8 cellular contexts compared by ENCODE assay signal in genomic region chr7:149239345-149240143, GRCh38. TPM values are rescaled to one million over a fixed set of nuclear protein-coding genes. Genes with fewer than 3 reads are reported as not detected.
A peak's percentile ranks its signal among the peaks of the same experiment; 100 is the strongest.
DNase-seq lines count a peak whose midpoint lies in the region; ATAC-seq and TF ChIP-seq lines count a peak whose summit lies in the region.

Gene ZNF212, plus strand, starts transcription at chr7:149239651. Its CDS starts 128 bp downstream, at chr7:149239779.

- intact Hi-C loops in stomach (cut with DNase I; ENCODE audit: low total_unique reads), result no loop called here

- TF ChIP-seq CTCF in RWPE1 (conservative IDR thresholded peaks at IDR 0.05; ENCODE audit: low read depth), result peak; percentile 99
- TF ChIP-seq CTCF in fibroblast of the aortic adventitia (IDR thresholded peaks at IDR 0.05; ENCODE audit: insufficient read depth, low read length), result peak; percentile 92
- peak; percentile 96 for TF ChIP-seq CTCF in neural cell (IDR thresholded peaks at IDR 0.05; ENCODE audit: poor library complexity, severe bottlenecking)
- TF ChIP-seq CTCF in stomach (IDR thresholded peaks at IDR 0.05), result peak in 5 of 7 experiments; percentile 69 to 94 (median 80)

- peaks cover 19% of the 10 kb centered on the region for H3K4me1 Mint-ChIP-seq in activated T-helper 17 cell treated with anti-CD3 and anti-CD28 coated beads, Interleukin-2, amount 50 U/mL, for 72 hours

- H3K36me3 ChIP-seq in neural cell (ENCODE audit: insufficient read depth, low read length) (no peaks in the 10 kb centered on the region), stomach (no peaks in the 10 kb centered on the region)

- TF ChIP-seq EP300 in neural cell (conservative IDR thresholded peaks at IDR 0.05; ENCODE audit: poor library complexity, severe bottlenecking) (peak; percentile 51), stomach (IDR thresholded peaks at IDR 0.05) (no peak)

- no peaks in the 10 kb centered on the region for H3F3A ChIP-seq in neural cell (ENCODE audit: insufficient read depth, low read length, poor library complexity, severe bottlenecking)

- peak within 1 kb of the TSS; percentile 81 for H3K27ac Mint-ChIP-seq in activated T-helper 17 cell treated with anti-CD3 and anti-CD28 coated beads, Interleukin-2, amount 50 U/mL, for 72 hours

- H3K36me3 Mint-ChIP-seq in activated T-helper 17 cell treated with anti-CD3 and anti-CD28 coated beads, Interleukin-2, amount 50 U/mL, for 72 hours (ENCODE audit: low read depth), result peaks cover 23% of the 10 kb centered on the region

- peak within 1 kb of the TSS; percentile 44 for H3K4me2 ChIP-seq in neural cell (ENCODE audit: low read length)

- H3K9me2 ChIP-seq in neural cell (ENCODE audit: insufficient read depth, low read length), result no peaks in the 10 kb centered on the region

- H3K27ac ChIP-seq in RWPE1, result peak within 1 kb of the TSS; percentile 75
- peak within 1 kb of the TSS; percentile 85 for H3K27ac ChIP-seq in neural cell (ENCODE audit: low read length)
- peak within 1 kb of the TSS; percentile 63 to 85 (median 78) for H3K27ac ChIP-seq in stomach

- H3K4me3 Mint-ChIP-seq in activated T-helper 17 cell treated with anti-CD3 and anti-CD28 coated beads, Interleukin-2, amount 50 U/mL, for 72 hours, result peak within 1 kb of the TSS; percentile 93

- peak; percentile 68 for TF ChIP-seq RAD21 in neural cell (conservative IDR thresholded peaks at IDR 0.05)

- POLR2A ChIA-PET in RWPE1 (lab: Yijun Ruan, JAX; ENCODE audit: low non-redundant PET), result no interaction called here

- H3K27me3 ChIP-seq in neural cell (ENCODE audit: insufficient read depth, low read depth, low read length) (no peaks in the 10 kb centered on the region), stomach (no peaks in the 10 kb centered on the region)

- peak within 1 kb of the TSS; percentile 73 for H2AFZ ChIP-seq in neural cell (ENCODE audit: low read depth, low read length)

- H4K20me1 ChIP-seq in neural cell (ENCODE audit: insufficient read depth), result no peaks in the 10 kb centered on the region

- 0% methylated on average over 20 to 64 of the region's 64 CpGs for WGBS in stomach, 5 donors

- DNase-seq in ELR (ENCODE audit: low read depth) (peak; percentile 91), H4 (ENCODE audit: low spot score) (peak; percentile 89), LoVo (ENCODE audit: low spot score) (peak; percentile 97), RWPE1 (ENCODE audit: low spot score) (peak; percentile 95), fibroblast of the aortic adventitia (ENCODE audit: low read depth) (peak; percentile 78), stomach (peak; percentile 92)

- H3K4me3 ChIP-seq in fibroblast of the aortic adventitia (ENCODE audit: low read depth, low read length), result peak within 1 kb of the TSS; percentile 92
- peak within 1 kb of the TSS; percentile 96 for H3K4me3 ChIP-seq in neural cell (ENCODE audit: low read length)
- H3K4me3 ChIP-seq in stomach, result peak within 1 kb of the TSS; percentile 96 to 99 (median 98)

- peak within 1 kb of the TSS; percentile 85 for H3K9ac ChIP-seq in neural cell (ENCODE audit: low read length)

- H3K79me2 ChIP-seq in neural cell (replicated peaks; ENCODE audit: insufficient read depth, low read length), result peaks cover 22% of the 10 kb centered on the region

- H3K27me3 Mint-ChIP-seq in activated T-helper 17 cell treated with anti-CD3 and anti-CD28 coated beads, Interleukin-2, amount 50 U/mL, for 72 hours, result peaks cover 6% of the 10 kb centered on the region

- H3K4me1 ChIP-seq in stomach, result peaks cover 12 to 29% (median 22%) of the 10 kb centered on the region in 4 donors

- H3K9me3 Mint-ChIP-seq in activated T-helper 17 cell treated with anti-CD3 and anti-CD28 coated beads, Interleukin-2, amount 50 U/mL, for 72 hours, result peaks cover 3% of the 10 kb centered on the region

- peak; percentile 95 for ATAC-seq in activated T-helper 17 cell treated with anti-CD3 and anti-CD28 coated beads, Interleukin-2, amount 50 U/mL, for 72 hours (replicated peaks)

- CTCF ChIA-PET in RWPE1 (lab: Yijun Ruan, JAX), result interaction anchor here (0.7 kb wide), 1 partner anchor 78 kb away, joined by 6 read pairs; no protein-coding TSS in a partner anchor

- TF ChIP-seq POLR2A in stomach (IDR thresholded peaks at IDR 0.05), result no peak

- H3K9me3 ChIP-seq in neural cell (ENCODE audit: low read length), result no peaks in the 10 kb centered on the region
- H3K9me3 ChIP-seq in stomach, result no peaks in the 10 kb centered on the region

TF ChIP-seq in neural cell, 6 proteins besides CTCF, POLR2A, EP300 and RAD21:
- TF ChIP-seq EZH2 (IDR thresholded peaks at IDR 0.05; ENCODE audit: borderline replicate concordance, insufficient read depth, low read length, poor library complexity, severe bottlenecking) (no peak), SMC3 (conservative IDR thresholded peaks at IDR 0.05; ENCODE audit: poor library complexity) (peak; percentile 75), TAF1 (IDR thresholded peaks at IDR 0.05; ENCODE audit: low read depth) (peak; percentile 64), REST (IDR thresholded peaks at IDR 0.05; ENCODE audit: borderline replicate concordance) (peak; percentile 70), POLR2AphosphoS5 (IDR thresholded peaks at IDR 0.05) (peak; percentile 80), MXI1 (conservative IDR thresholded peaks at IDR 0.05; ENCODE audit: poor library complexity, severe bottlenecking) (peak; percentile 79)

RNA-seq across cellular contexts. Expression of gene ZNF212, which starts in this region (rescaled TPM):
- total RNA-seq in H4 (2014; rRNA removed; shearing (Covaris generic)), result 2.2 and 4.2 TPM in 2 replicates
- total RNA-seq in activated T-helper 17 cell treated with anti-CD3 and anti-CD28 coated beads, Interleukin-2, amount 50 U/mL, for 72 hours, result 10 to 100 TPM in 1 of 2 donors, 1 to 10 TPM in 1; 9.3 to 19.5 TPM
- total RNA-seq in fibroblast of the aortic adventitia (ENCODE audit: low replicate concordance) (5.6 and 14.3 TPM in 2 replicates), stomach (10 to 100 TPM in 2 of 5 donors, 1 to 10 TPM in 3; 2.9 to 42.9 (median 7.3) TPM)
- polyA plus RNA-seq in neural cell (10.4 and 12.2 TPM in 2 replicates), stomach (1 to 10 TPM; 5.4 to 6.4 (median 6.4) TPM)
- polyA minus RNA-seq in neural cell, result 11.7 and 11.9 TPM in 2 replicates

Comparison
In these comparisons a context has a peak if more than half of its experiments do, and no peak if none do; other contexts are left out.
1. Peak in every context shown above with its lines: DNase-seq, ATAC-seq, H3K4me3 ChIP-seq and H3K27ac ChIP-seq.